ENCODE assay signal across 20 cellular contexts in genomic region chr16:30027588-30028437, GRCh38. TPM values are rescaled to one million over a fixed set of nuclear protein-coding genes. Genes with fewer than 3 reads are reported as not detected.
DNase-seq lines count a peak whose midpoint lies in the region; ATAC-seq and TF ChIP-seq lines count a peak whose summit lies in the region.
"Had no signal": no experiment of that assay in that cellular context is flagged by ENCODE, and none has a peak within 500 bp of the region (broad histone marks: within the 10 kb centered on the region; RNA-seq: fewer than 3 reads in every experiment).

No MANE protein-coding gene starts in this region.

- peak; percentile 6 for DNase-seq in NCI-H1694 treated with DMSO at 0.1 percent for 48 hours (lab: John Stamatoyannopoulos, UW)
- no peak for DNase-seq in NCI-H1694 (lab: John Stamatoyannopoulos, UW)
- peak; percentile 81 for DNase-seq in DMS 273 (lab: John Stamatoyannopoulos, UW; ENCODE audit: unreplicated experiment)
- DNase-seq in NCI-H82 (lab: John Stamatoyannopoulos, UW) = peak; percentile 99
- DNase-seq in natural killer cell = no peak
- no peak for DNase-seq in Karpas-422
- no peak for DNase-seq in NCI-H2029 (lab: John Stamatoyannopoulos, UW)
- DNase-seq: COR-L47, GDM1, KG1, NCI-H1092, NCI-H226, NCI-H774, Right ventricle myocardium superior had no signal

- no peaks in the 10 kb centered on the region for H3K79me2 ChIP-seq in Karpas-422 (ENCODE audit: low read length)

- ATAC-seq in natural killer cell = no peak
- no peak for ATAC-seq in GM18519 (IDR thresholded peaks at IDR 0.05; ENCODE audit: low FRiP score, unreplicated experiment)
- ATAC-seq: Panc1 had no signal

- H3K4me1 ChIP-seq in Karpas-422 (ENCODE audit: low read length) = no peaks in the 10 kb centered on the region

- no peaks in the 10 kb centered on the region for H3K9me3 Mint-ChIP-seq in natural killer cell

- intact Hi-C loops in natural killer cell (cut with micrococcal nuclease) = no loop called here

- no peak overlapping the region for H3K9ac ChIP-seq in Karpas-422 (ENCODE audit: low read length)
- H3K9ac ChIP-seq: GM23248 had no signal

- no peaks in the 10 kb centered on the region for H3K9me2 ChIP-seq in Karpas-422 (replicated peaks; ENCODE audit: insufficient read depth, low read length)

- H3K27me3 Mint-ChIP-seq in natural killer cell (ENCODE audit: low read depth in 2 of 2) = peaks cover 32 to 34% of the 10 kb centered on the region in 2 donors

- H2AFZ ChIP-seq in Karpas-422 (ENCODE audit: low read length) = no peak overlapping the region
- H2AFZ ChIP-seq: GM23248 had no signal

- peak overlapping the region; percentile 7 for H3K4me3 Mint-ChIP-seq in natural killer cell

- no peak overlapping the region for H3K27ac Mint-ChIP-seq in natural killer cell
- H3K27ac Mint-ChIP-seq: CD14-positive monocyte had no signal

- no peak overlapping the region for H3K4me3 ChIP-seq in Karpas-422 (ENCODE audit: low read length)
- H3K4me3 ChIP-seq: GM23248 had no signal

- no peak for TF ChIP-seq CTCF in natural killer cell (IDR thresholded peaks at IDR 0.05)

- H3K27me3 ChIP-seq in Karpas-422 (ENCODE audit: low read length) = no peaks in the 10 kb centered on the region

- peaks cover 0 to 22% of the 10 kb centered on the region in 2 donors for H3K4me1 Mint-ChIP-seq in natural killer cell

- no peak overlapping the region for H3K4me2 ChIP-seq in Karpas-422 (ENCODE audit: low read depth, low read length, poor library complexity, severe bottlenecking)

- H3K9me3 ChIP-seq in Karpas-422 (ENCODE audit: low read length) = no peaks in the 10 kb centered on the region

- H3K27ac ChIP-seq in Karpas-422 (ENCODE audit: low read length) = no peak overlapping the region
- H3K27ac ChIP-seq: GM23248 had no signal

- no peaks in the 10 kb centered on the region for H3K36me3 ChIP-seq in Karpas-422 (ENCODE audit: insufficient read depth, low read length)

- 0 out of 2 replicates have a peak, but pooled peaks cover 3% of the 10 kb centered on the region for H4K20me1 ChIP-seq in Karpas-422 (ENCODE audit: insufficient read depth, low read depth, low read length)

- no peaks in the 10 kb centered on the region for H3K36me3 Mint-ChIP-seq in natural killer cell
- H3K36me3 Mint-ChIP-seq: CD14-positive monocyte had no signal

RNA-seq across cellular contexts. Expression of gene TLCD3B, which starts 3.3 kb away (rescaled TPM):
- total RNA-seq in natural killer cell = 1 to 10 TPM in 2 of 3 donors, under 1 TPM in 1; 0.88 to 2.0 (median 1.7) TPM
- 1.0 TPM in 1 of 2 replicates, not detected in the other for total RNA-seq in Karpas-422 (2014; rRNA removed; shearing (Covaris generic); ENCODE audit: low replicate concordance)
- total RNA-seq: GM23248, Right ventricle myocardium superior had no signal

RNA-seq across cellular contexts. Expression of gene C16orf92, which starts 4.8 kb away (rescaled TPM):
- total RNA-seq in natural killer cell = not detected
- not detected in 2 replicates for total RNA-seq in Karpas-422 (2014; rRNA removed; shearing (Covaris generic); ENCODE audit: low replicate concordance)
- total RNA-seq: A172, GM23248, MCF 10A, Right ventricle myocardium superior had no signal

RNA-seq across cellular contexts. Expression of gene DOC2A, which starts 17.0 kb away (rescaled TPM):
- total RNA-seq in natural killer cell = not detected
- total RNA-seq in Karpas-422 (2014; rRNA removed; shearing (Covaris generic); ENCODE audit: low replicate concordance) = not detected in 2 replicates
- total RNA-seq: GM23248 had no signal

RNA-seq across cellular contexts. Expression of gene INO80E, which starts 31.8 kb away (rescaled TPM):
- total RNA-seq in natural killer cell = 100 to 1,000 TPM in 1 of 3 donors, 10 to 100 TPM in 2; 75.0 to 107 (median 99.5) TPM
- total RNA-seq in Karpas-422 (2014; rRNA removed; shearing (Covaris generic); ENCODE audit: low replicate concordance) = 67.7 and 94.0 TPM in 2 replicates

RNA-seq across cellular contexts. Expression of gene HIRIP3, which starts 32.4 kb away (rescaled TPM):
- 10 to 100 TPM; 11.1 to 13.4 (median 12.7) TPM for total RNA-seq in natural killer cell
- total RNA-seq in Karpas-422 (2014; rRNA removed; shearing (Covaris generic); ENCODE audit: low replicate concordance) = 9.6 and 22.1 TPM in 2 replicates

Comparison
In these comparisons a context has a peak if more than half of its experiments do, and no peak if none do; other contexts are left out.
1. DNase-seq: peak in NCI-H1694 treated with DMSO at 0.1 percent for 48 hours (single experiment), DMS 273 (single experiment) and NCI-H82 (single experiment); none in NCI-H1694 (single experiment), natural killer cell (single experiment), Karpas-422 (single experiment) and NCI-H2029 (single experiment).